Comparison of ENCODE assay signal across 8 cellular contexts in genomic region chr16:27374231-27374793, GRCh38. TPM values are rescaled to one million over a fixed set of nuclear protein-coding genes. Genes with fewer than 3 reads are reported as not detected.
A peak's percentile ranks its signal among the peaks of the same experiment; 100 is the strongest.
DNase-seq lines count a peak whose midpoint lies in the region; ATAC-seq and TF ChIP-seq lines count a peak whose summit lies in the region.

No MANE protein-coding gene starts in this region.

- H3K4me3 ChIP-seq in BLaER1 (0 out of 2 replicates have a peak overlapping the region, but pooled peaks have one; percentile 20), endodermal cell (ENCODE audit: low read length) (no peak overlapping the region)

- peak overlapping the region; percentile 76 for H3K27ac ChIP-seq in BLaER1
- no peak overlapping the region for H3K27ac ChIP-seq in endodermal cell (ENCODE audit: low read depth, low read length)

- peak; percentile 32 for ATAC-seq in GM18907 (IDR thresholded peaks at IDR 0.05; ENCODE audit: unreplicated experiment)
- peak; percentile 29 for ATAC-seq in HG03354 (IDR thresholded peaks at IDR 0.05; ENCODE audit: poor library complexity, severe bottlenecking, unreplicated experiment)
- ATAC-seq in HG02763 (IDR thresholded peaks at IDR 0.05; ENCODE audit: unreplicated experiment): no peak

- no peaks in the 10 kb centered on the region for H3K36me3 ChIP-seq in BLaER1
- H3K36me3 ChIP-seq in endodermal cell (ENCODE audit: control insufficient read depth, insufficient read depth, low read length): no peaks in the 10 kb centered on the region

- no peak overlapping the region for H3K4me3 Mint-ChIP-seq in endodermal cell

- H3K4me1 ChIP-seq in BLaER1: peaks cover 64% of the 10 kb centered on the region
- no peaks in the 10 kb centered on the region for H3K4me1 ChIP-seq in endodermal cell (ENCODE audit: control insufficient read depth, insufficient read depth, low read length)

- H3K27ac Mint-ChIP-seq in endodermal cell: no peak overlapping the region

- no peaks in the 10 kb centered on the region for H3K27me3 Mint-ChIP-seq in endodermal cell (ENCODE audit: insufficient read depth)

- H3K27me3 ChIP-seq in BLaER1: no peaks in the 10 kb centered on the region
- H3K27me3 ChIP-seq in endodermal cell (ENCODE audit: control insufficient read depth, insufficient read depth, low read length, poor library complexity, severe bottlenecking): no peaks in the 10 kb centered on the region

- H3K9me3 ChIP-seq in BLaER1 (peaks cover 15% of the 10 kb centered on the region), endodermal cell (ENCODE audit: control insufficient read depth, low read length) (no peaks in the 10 kb centered on the region)

- H3K36me3 Mint-ChIP-seq in endodermal cell (ENCODE audit: low read depth): no peaks in the 10 kb centered on the region

- peak overlapping the region; percentile 75 for H3K4me2 ChIP-seq in BLaER1

- 95 to 97% methylated on average over 4 to 7 of the region's 7 CpGs for WGBS in endodermal cell (ENCODE audit: insufficient coverage in 1 of 2, insufficient read length in 1 of 2), 2 experiments

- no peaks in the 10 kb centered on the region for H3K9me3 Mint-ChIP-seq in endodermal cell

- TF ChIP-seq CTCF in endodermal cell (conservative IDR thresholded peaks at IDR 0.05): no peak

- H3K9ac ChIP-seq in BLaER1: peak overlapping the region; percentile 30
- no peak overlapping the region for H3K9ac ChIP-seq in endodermal cell (ENCODE audit: extremely low read depth, low read length, poor library complexity, severe bottlenecking)

- peak; percentile 27 for DNase-seq in endodermal cell
- DNase-seq in NCI-H1092 treated with DMSO at 0.1 percent for 48 hours (lab: John Stamatoyannopoulos, UW): no peak
- no peak for DNase-seq in NCI-H187 treated with DMSO at 0.1 percent for 48 hours (lab: John Stamatoyannopoulos, UW)
- DNase-seq in NCI-H82 treated with DMSO at 0.1 percent for 48 hours (lab: John Stamatoyannopoulos, UW; ENCODE audit: unreplicated experiment): no peak

- no peaks in the 10 kb centered on the region for H3K4me1 Mint-ChIP-seq in endodermal cell

- no peaks in the 10 kb centered on the region for H4K20me1 ChIP-seq in BLaER1

RNA-seq across cellular contexts. Expression of gene IL21R, which starts 27.7 kb away (rescaled TPM):
- under 1 TPM in 1 of 2 donors, not detected in 1; 0.18 TPM for total RNA-seq in endodermal cell
- polyA plus RNA-seq in endodermal cell (2013, experiment 1 of 2): 0.57 TPM
- polyA plus RNA-seq in endodermal cell (2013, experiment 2 of 2): 0.17 TPM
